Comparison of ENCODE assay signal across 21 cellular contexts in the genomic region with DNA sequence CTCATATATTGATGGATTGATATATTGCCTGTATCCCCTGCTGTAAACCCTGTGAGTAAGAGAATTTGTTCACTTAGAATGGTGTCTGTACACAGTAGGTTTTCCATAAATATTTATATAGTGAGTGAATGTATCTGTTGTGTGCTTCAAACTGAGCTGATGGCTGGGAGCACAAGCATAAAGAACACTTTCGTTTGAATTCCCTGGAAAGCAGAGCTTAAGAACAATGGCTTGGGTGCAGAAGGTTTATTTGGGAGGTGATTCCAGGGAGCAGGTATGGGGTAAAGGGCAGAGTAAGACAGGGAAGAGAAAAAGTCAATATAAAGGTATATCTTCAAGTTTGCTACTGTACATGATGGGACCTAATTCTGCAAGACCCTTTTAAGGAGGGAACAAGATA.
DNase-seq lines count a peak whose midpoint lies in the region; ATAC-seq, FAIRE-seq and TF ChIP-seq lines count a peak whose summit lies in the region.
"Had no signal": no experiment of that assay in that cellular context is flagged by ENCODE, and none has a peak within 500 bp of the region (broad histone marks: within the 10 kb centered on the region; RNA-seq: fewer than 3 reads in every experiment).

No MANE protein-coding gene starts in this region.

- intact Hi-C loops in vagina (cut with DNase I): loop anchor here (5.0 kb wide), 1 partner anchor 344 kb away; the partner anchor contains the start of gene PAPPA

- ATAC-seq in A549 (no peak), WTC11 (no peak)
- ATAC-seq: CD8-positive, alpha-beta T cell had no signal

- TF ChIP-seq EP300 in A549 (IDR thresholded peaks at IDR 0.05): no peak

- H3K9me3 Mint-ChIP-seq in WTC11: no peaks in the 10 kb centered on the region
- H3K9me3 Mint-ChIP-seq in nephron progenitor cell: no peaks in the 10 kb centered on the region
- H3K9me3 Mint-ChIP-seq: CD4-positive, alpha-beta T cell; CD8-positive, alpha-beta T cell had no signal

- H3K27ac Mint-ChIP-seq in WTC11 (0 out of 2 replicates have a peak overlapping the region, but pooled peaks have one; percentile 24), nephron progenitor cell (peak overlapping the region; percentile 40)
- H3K27ac Mint-ChIP-seq: B cell; CD4-positive, alpha-beta T cell; CD8-positive, alpha-beta T cell had no signal

- CTCF ChIA-PET in A549 (lab: Yijun Ruan, JAX): interaction anchor here (2.8 kb wide), 1 partner anchor 76 kb away, joined by 11 read pairs; no protein-coding TSS in a partner anchor
- CTCF ChIA-PET in WTC11 (lab: Charles Lee): interaction anchor here (1.2 to 3.0 kb wide), 2 partner anchors 75 to 356 kb away, joined by 3 to 12 read pairs; no protein-coding TSS in a partner anchor

- WGBS in A549 (ENCODE audit: missing lambda C conversion rate): 39% methylated on average over 1 of the region's 1 CpG

- peaks cover 30% of the 10 kb centered on the region for H3K4me1 Mint-ChIP-seq in WTC11
- H3K4me1 Mint-ChIP-seq in nephron progenitor cell: peaks cover 55% of the 10 kb centered on the region
- H3K4me1 Mint-ChIP-seq: B cell had no signal

- peaks cover 5% of the 10 kb centered on the region; the same call in 1 of the 2 replicates for H3K27me3 Mint-ChIP-seq in WTC11 (ENCODE audit: low read depth)
- peaks cover 9% of the 10 kb centered on the region for H3K27me3 Mint-ChIP-seq in nephron progenitor cell (ENCODE audit: low read depth, poor library complexity)
- H3K27me3 Mint-ChIP-seq: CD4-positive, alpha-beta T cell had no signal

- H3K27me3 ChIP-seq in WERI-Rb-1 (ENCODE audit: insufficient read depth, low read depth, severe bottlenecking) (no peaks in the 10 kb centered on the region), vagina (no peaks in the 10 kb centered on the region)
- H3K27me3 ChIP-seq: BLaER1 treated with 17β-estradiol and CSF1 and Interleukin-3, amounts not matched to agents 10 nM and 100 nM had no signal

- H3K9me3 ChIP-seq in A549 (no peaks in the 10 kb centered on the region), WERI-Rb-1 (ENCODE audit: severe bottlenecking) (no peaks in the 10 kb centered on the region), vagina (no peaks in the 10 kb centered on the region)
- H3K9me3 ChIP-seq: BLaER1 treated with 17β-estradiol and CSF1 and Interleukin-3, amounts not matched to agents 10 nM and 100 nM; Caco-2 had no signal

- no peak overlapping the region for H3K4me3 Mint-ChIP-seq in WTC11
- no peak overlapping the region for H3K4me3 Mint-ChIP-seq in nephron progenitor cell
- H3K4me3 Mint-ChIP-seq: B cell; CD4-positive, alpha-beta T cell; CD8-positive, alpha-beta T cell had no signal

- peak overlapping the region; percentile 12 to 85; a peak in 3 of 6 replicates for H3K27ac ChIP-seq in A549
- H3K27ac ChIP-seq in WERI-Rb-1: no peak overlapping the region
- H3K27ac ChIP-seq in vagina: no peak overlapping the region
- H3K27ac ChIP-seq: BLaER1 treated with 17β-estradiol and CSF1 and Interleukin-3, amounts not matched to agents 10 nM and 100 nM; C4-2B had no signal

- FAIRE-seq in A549 (lab: Jason Lieb, UNC): no peak
- FAIRE-seq: A204.1, D721Med, G401.6, GM12891, GM19239 had no signal

- H3K4me1 ChIP-seq in A549 (peaks cover 58% of the 10 kb centered on the region), vagina (peaks cover 14% of the 10 kb centered on the region)
- H3K4me1 ChIP-seq: BLaER1 treated with 17β-estradiol and CSF1 and Interleukin-3, amounts not matched to agents 10 nM and 100 nM had no signal

- no peak overlapping the region for H3K4me3 ChIP-seq in A549
- H3K4me3 ChIP-seq in WERI-Rb-1 (ENCODE audit: low read depth, low read length): no peak overlapping the region
- H3K4me3 ChIP-seq in vagina: no peak overlapping the region
- H3K4me3 ChIP-seq: BLaER1 treated with 17β-estradiol and CSF1 and Interleukin-3, amounts not matched to agents 10 nM and 100 nM had no signal

- DNase-seq in A549 (ENCODE audit: low read depth in 1 of 2, low spot score in 1 of 2) (no peak), WTC11 (ENCODE audit: low spot score) (no peak), nephron progenitor cell (no peak), WERI-Rb-1 (no peak), vagina (ENCODE audit: extremely low spot score in 2 of 2) (no peak)
- DNase-seq: 8988T; AML-193; Caco-2; Calu3; CD4-positive, alpha-beta T cell; CD8-positive, alpha-beta T cell; DMS79 treated with DMSO at 0.1 percent for 48 hours; GF-D8 had no signal

- no peak for TF ChIP-seq POLR2A in A549 (IDR thresholded peaks at IDR 0.05; ENCODE audit: low read length)
- TF ChIP-seq POLR2A in vagina (IDR thresholded peaks at IDR 0.05): no peak

- H3K36me3 Mint-ChIP-seq in WTC11 (no peaks in the 10 kb centered on the region), nephron progenitor cell (ENCODE audit: low read depth) (no peaks in the 10 kb centered on the region)
- H3K36me3 Mint-ChIP-seq: CD8-positive, alpha-beta T cell had no signal

- H3K36me3 ChIP-seq in WERI-Rb-1: no peaks in the 10 kb centered on the region
- no peaks in the 10 kb centered on the region for H3K36me3 ChIP-seq in vagina
- H3K36me3 ChIP-seq: BLaER1 treated with 17β-estradiol and CSF1 and Interleukin-3, amounts not matched to agents 10 nM and 100 nM had no signal

- TF ChIP-seq RAD21 in A549 (conservative IDR thresholded peaks at IDR 0.05 in 1 of 2, IDR thresholded peaks at IDR 0.05 in 1 of 2): no peak

- TF ChIP-seq CTCF in A549 (IDR thresholded peaks at IDR 0.05) (no peak), WTC11 (IDR thresholded peaks at IDR 0.05) (no peak), nephron progenitor cell (IDR thresholded peaks at IDR 0.05) (no peak), WERI-Rb-1 (IDR thresholded peaks at IDR 0.05; ENCODE audit: low read depth, low read length) (no peak), vagina (IDR thresholded peaks at IDR 0.05) (no peak)

- no peak overlapping the region for H3K4me2 ChIP-seq in A549
- H3K4me2 ChIP-seq: BLaER1 treated with 17β-estradiol and CSF1 and Interleukin-3, amounts not matched to agents 10 nM and 100 nM had no signal

- POLR2A ChIA-PET in A549 (lab: Yijun Ruan, JAX): no interaction called here
- POLR2A ChIA-PET in WTC11 (lab: Charles Lee): interaction anchor here (0.5 kb wide), 1 partner anchor 9 kb away, joined by 3 read pairs; no protein-coding TSS in a partner anchor

TF ChIP-seq in A549, 52 proteins besides CTCF, POLR2A, EP300 and RAD21:
- TF ChIP-seq MAFK (IDR thresholded peaks at IDR 0.05; ENCODE audit: partially characterized antibody) (no peak), NFE2L2 (conservative IDR thresholded peaks at IDR 0.05; ENCODE audit: low read length) (no peak), JUN (IDR thresholded peaks at IDR 0.05) (no peak), HEYL (CRISPR knock-in tag; IDR thresholded peaks at IDR 0.05) (no peak), PBX3 (IDR thresholded peaks at IDR 0.05) (no peak), PHF8 (IDR thresholded peaks at IDR 0.05; ENCODE audit: borderline replicate concordance, low read depth) (no peak)

TF ChIP-seq in WTC11, 78 proteins besides CTCF, POLR2A, EP300 and RAD21 (continues in another document):
- TF ChIP-seq, protein P1, sequence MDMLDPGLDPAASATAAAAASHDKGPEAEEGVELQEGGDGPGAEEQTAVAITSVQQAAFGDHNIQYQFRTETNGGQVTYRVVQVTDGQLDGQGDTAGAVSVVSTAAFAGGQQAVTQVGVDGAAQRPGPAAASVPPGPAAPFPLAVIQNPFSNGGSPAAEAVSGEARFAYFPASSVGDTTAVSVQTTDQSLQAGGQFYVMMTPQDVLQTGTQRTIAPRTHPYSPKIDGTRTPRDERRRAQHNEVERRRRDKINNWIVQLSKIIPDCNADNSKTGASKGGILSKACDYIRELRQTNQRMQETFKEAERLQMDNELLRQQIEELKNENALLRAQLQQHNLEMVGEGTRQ (CRISPR knock-in tag; IDR thresholded peaks at IDR 0.05): no peak
- TF ChIP-seq ZNF121 (CRISPR knock-in tag; IDR thresholded peaks at IDR 0.05) (no peak), IRF2 (CRISPR knock-in tag; IDR thresholded peaks at IDR 0.05; ENCODE audit: borderline replicate concordance, low read depth) (no peak), ZNF425 (CRISPR knock-in tag; conservative IDR thresholded peaks at IDR 0.05) (no peak)
- TF ChIP-seq, protein P2, sequence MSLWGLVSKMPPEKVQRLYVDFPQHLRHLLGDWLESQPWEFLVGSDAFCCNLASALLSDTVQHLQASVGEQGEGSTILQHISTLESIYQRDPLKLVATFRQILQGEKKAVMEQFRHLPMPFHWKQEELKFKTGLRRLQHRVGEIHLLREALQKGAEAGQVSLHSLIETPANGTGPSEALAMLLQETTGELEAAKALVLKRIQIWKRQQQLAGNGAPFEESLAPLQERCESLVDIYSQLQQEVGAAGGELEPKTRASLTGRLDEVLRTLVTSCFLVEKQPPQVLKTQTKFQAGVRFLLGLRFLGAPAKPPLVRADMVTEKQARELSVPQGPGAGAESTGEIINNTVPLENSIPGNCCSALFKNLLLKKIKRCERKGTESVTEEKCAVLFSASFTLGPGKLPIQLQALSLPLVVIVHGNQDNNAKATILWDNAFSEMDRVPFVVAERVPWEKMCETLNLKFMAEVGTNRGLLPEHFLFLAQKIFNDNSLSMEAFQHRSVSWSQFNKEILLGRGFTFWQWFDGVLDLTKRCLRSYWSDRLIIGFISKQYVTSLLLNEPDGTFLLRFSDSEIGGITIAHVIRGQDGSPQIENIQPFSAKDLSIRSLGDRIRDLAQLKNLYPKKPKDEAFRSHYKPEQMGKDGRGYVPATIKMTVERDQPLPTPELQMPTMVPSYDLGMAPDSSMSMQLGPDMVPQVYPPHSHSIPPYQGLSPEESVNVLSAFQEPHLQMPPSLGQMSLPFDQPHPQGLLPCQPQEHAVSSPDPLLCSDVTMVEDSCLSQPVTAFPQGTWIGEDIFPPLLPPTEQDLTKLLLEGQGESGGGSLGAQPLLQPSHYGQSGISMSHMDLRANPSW (CRISPR knock-in tag; conservative IDR thresholded peaks at IDR 0.05; ENCODE audit: low read depth): no peak

Comparison
In these comparisons a context has a peak if more than half of its experiments do, and no peak if none do; other contexts are left out.
1. H3K27ac ChIP-seq: peak in A549 (2 of 2); none in WERI-Rb-1 (single experiment) and vagina (single experiment).